1 cellular context compared by ENCODE assay signal in the genomic region with DNA sequence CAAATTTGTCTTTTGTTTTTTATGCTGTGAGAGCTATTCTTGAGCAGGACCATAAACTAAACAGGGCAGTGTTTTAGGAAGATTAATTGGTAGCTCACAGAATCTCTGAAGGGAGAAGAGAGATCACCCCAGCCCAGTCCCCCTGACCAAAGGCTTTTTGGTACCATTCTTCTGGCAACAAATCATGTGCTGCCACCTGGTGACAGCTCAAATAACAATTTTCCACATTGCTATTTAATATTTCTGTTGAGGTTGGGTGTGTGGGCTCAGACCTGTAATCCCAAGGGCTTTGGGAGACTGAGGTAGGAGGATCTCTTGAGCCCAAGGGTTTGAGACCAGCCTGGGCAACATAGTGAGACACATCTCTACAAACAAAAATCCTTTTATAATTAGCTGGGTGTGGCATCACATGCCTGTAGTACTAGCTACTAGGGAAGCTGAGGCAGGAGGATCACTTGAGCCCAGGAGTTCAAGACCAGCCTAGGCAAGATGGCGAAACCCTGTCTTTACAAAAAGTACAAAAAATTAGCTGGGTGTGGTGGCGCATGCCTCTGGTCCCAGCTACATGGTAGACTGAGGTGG.
A peak's percentile ranks its signal among the peaks of the same experiment; 100 is the strongest.
TF ChIP-seq lines count a peak whose summit lies in the region.

No MANE protein-coding gene starts in this region.

TF ChIP-seq in HepG2, 621 proteins besides CTCF, POLR2A, EP300 and RAD21:
- TF ChIP-seq MYNN (CRISPR knock-in tag; IDR thresholded peaks at IDR 0.05; ENCODE audit: low read depth), result no peak
- TF ChIP-seq STAG1 (CRISPR knock-in tag; IDR thresholded peaks at IDR 0.05), result peak; percentile 90
- TF ChIP-seq SAP130 (CRISPR knock-in tag; IDR thresholded peaks at IDR 0.05; ENCODE audit: low read depth), result 0 out of 2 replicates have a peak, but pooled peaks have one; percentile 12
- TF ChIP-seq SMC3 (IDR thresholded peaks at IDR 0.05; ENCODE audit: low read length), result peak; percentile 91
- TF ChIP-seq FOXK1 (CRISPR knock-in tag; IDR thresholded peaks at IDR 0.05; ENCODE audit: borderline replicate concordance, low read depth), result no peak
- no peak for TF ChIP-seq HINFP (CRISPR knock-in tag; IDR thresholded peaks at IDR 0.05; ENCODE audit: low read depth)
- no peak for TF ChIP-seq SP140L (CRISPR knock-in tag; IDR thresholded peaks at IDR 0.05; ENCODE audit: borderline replicate concordance)
- TF ChIP-seq, protein P1, sequence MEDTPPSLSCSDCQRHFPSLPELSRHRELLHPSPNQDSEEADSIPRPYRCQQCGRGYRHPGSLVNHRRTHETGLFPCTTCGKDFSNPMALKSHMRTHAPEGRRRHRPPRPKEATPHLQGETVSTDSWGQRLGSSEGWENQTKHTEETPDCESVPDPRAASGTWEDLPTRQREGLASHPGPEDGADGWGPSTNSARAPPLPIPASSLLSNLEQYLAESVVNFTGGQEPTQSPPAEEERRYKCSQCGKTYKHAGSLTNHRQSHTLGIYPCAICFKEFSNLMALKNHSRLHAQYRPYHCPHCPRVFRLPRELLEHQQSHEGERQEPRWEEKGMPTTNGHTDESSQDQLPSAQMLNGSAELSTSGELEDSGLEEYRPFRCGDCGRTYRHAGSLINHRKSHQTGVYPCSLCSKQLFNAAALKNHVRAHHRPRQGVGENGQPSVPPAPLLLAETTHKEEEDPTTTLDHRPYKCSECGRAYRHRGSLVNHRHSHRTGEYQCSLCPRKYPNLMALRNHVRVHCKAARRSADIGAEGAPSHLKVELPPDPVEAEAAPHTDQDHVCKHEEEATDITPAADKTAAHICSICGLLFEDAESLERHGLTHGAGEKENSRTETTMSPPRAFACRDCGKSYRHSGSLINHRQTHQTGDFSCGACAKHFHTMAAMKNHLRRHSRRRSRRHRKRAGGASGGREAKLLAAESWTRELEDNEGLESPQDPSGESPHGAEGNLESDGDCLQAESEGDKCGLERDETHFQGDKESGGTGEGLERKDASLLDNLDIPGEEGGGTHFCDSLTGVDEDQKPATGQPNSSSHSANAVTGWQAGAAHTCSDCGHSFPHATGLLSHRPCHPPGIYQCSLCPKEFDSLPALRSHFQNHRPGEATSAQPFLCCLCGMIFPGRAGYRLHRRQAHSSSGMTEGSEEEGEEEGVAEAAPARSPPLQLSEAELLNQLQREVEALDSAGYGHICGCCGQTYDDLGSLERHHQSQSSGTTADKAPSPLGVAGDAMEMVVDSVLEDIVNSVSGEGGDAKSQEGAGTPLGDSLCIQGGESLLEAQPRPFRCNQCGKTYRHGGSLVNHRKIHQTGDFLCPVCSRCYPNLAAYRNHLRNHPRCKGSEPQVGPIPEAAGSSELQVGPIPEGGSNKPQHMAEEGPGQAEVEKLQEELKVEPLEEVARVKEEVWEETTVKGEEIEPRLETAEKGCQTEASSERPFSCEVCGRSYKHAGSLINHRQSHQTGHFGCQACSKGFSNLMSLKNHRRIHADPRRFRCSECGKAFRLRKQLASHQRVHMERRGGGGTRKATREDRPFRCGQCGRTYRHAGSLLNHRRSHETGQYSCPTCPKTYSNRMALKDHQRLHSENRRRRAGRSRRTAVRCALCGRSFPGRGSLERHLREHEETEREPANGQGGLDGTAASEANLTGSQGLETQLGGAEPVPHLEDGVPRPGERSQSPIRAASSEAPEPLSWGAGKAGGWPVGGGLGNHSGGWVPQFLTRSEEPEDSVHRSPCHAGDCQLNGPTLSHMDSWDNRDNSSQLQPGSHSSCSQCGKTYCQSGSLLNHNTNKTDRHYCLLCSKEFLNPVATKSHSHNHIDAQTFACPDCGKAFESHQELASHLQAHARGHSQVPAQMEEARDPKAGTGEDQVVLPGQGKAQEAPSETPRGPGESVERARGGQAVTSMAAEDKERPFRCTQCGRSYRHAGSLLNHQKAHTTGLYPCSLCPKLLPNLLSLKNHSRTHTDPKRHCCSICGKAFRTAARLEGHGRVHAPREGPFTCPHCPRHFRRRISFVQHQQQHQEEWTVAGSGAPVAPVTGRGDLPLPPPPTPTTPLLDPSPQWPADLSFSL (CRISPR knock-in tag; IDR thresholded peaks at IDR 0.05), result no peak
- 0 out of 2 replicates have a peak, but pooled peaks have one; percentile 41 for TF ChIP-seq HNF1B (CRISPR knock-in tag; IDR thresholded peaks at IDR 0.05)
